2 cellular contexts compared by ENCODE assay signal in the genomic region with DNA sequence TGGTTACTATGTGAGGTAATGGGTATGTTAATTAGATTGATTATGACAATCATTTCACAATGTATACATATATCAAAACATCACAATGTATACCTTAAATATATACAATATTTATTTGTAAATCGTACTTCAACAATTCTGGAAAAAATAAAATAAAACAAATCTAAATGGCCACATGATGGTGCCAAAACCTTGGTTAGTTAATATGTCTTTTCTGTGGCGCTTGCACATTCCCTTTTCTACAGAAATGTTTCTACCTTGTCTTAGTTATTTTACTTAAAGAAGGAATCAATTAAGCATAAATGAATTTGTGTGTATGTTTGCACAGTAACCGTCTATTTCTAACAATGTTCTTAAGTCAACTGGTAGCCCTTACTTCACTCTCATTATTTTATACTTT.
TF ChIP-seq lines count a peak whose summit lies in the region.

No MANE protein-coding gene starts in this region.

TF ChIP-seq in liver, 16 proteins besides CTCF, POLR2A, EP300 and RAD21:
- TF ChIP-seq ATF3 (IDR thresholded peaks at IDR 0.05): no peak

TF ChIP-seq in HepG2, 621 proteins besides CTCF, POLR2A, EP300 and RAD21:
- TF ChIP-seq STAG1 (CRISPR knock-in tag; IDR thresholded peaks at IDR 0.05): no peak
- TF ChIP-seq, protein P1, sequence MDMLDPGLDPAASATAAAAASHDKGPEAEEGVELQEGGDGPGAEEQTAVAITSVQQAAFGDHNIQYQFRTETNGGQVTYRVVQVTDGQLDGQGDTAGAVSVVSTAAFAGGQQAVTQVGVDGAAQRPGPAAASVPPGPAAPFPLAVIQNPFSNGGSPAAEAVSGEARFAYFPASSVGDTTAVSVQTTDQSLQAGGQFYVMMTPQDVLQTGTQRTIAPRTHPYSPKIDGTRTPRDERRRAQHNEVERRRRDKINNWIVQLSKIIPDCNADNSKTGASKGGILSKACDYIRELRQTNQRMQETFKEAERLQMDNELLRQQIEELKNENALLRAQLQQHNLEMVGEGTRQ (IDR thresholded peaks at IDR 0.05; ENCODE audit: low read depth, low read length): no peak
- TF ChIP-seq, protein P1 (CRISPR knock-in tag; IDR thresholded peaks at IDR 0.05; ENCODE audit: borderline replicate concordance): no peak
- TF ChIP-seq, protein P2, sequence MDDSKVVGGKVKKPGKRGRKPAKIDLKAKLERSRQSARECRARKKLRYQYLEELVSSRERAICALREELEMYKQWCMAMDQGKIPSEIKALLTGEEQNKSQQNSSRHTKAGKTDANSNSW (CRISPR knock-in tag; IDR thresholded peaks at IDR 0.05; ENCODE audit: borderline replicate concordance): no peak
- TF ChIP-seq ZBTB2 (CRISPR knock-in tag; IDR thresholded peaks at IDR 0.05; ENCODE audit: low read depth): no peak
- no peak for TF ChIP-seq BHLHE40 (IDR thresholded peaks at IDR 0.05; ENCODE audit: low read length)
- TF ChIP-seq ZFYVE20 (CRISPR knock-in tag; IDR thresholded peaks at IDR 0.05; ENCODE audit: borderline replicate concordance, low read depth): no peak
- no peak for TF ChIP-seq ARNTL (CRISPR knock-in tag; IDR thresholded peaks at IDR 0.05)
- TF ChIP-seq CHCHD3 (CRISPR knock-in tag; IDR thresholded peaks at IDR 0.05): no peak
- TF ChIP-seq NFKB2 (CRISPR knock-in tag; IDR thresholded peaks at IDR 0.05; ENCODE audit: borderline replicate concordance): no peak
- no peak for TF ChIP-seq MED1 (CRISPR knock-in tag; IDR thresholded peaks at IDR 0.05)
- no peak for TF ChIP-seq ZNF576 (CRISPR knock-in tag; IDR thresholded peaks at IDR 0.05)
- TF ChIP-seq ZXDC (CRISPR knock-in tag; IDR thresholded peaks at IDR 0.05): no peak
- no peak for TF ChIP-seq KAT8 (CRISPR knock-in tag; IDR thresholded peaks at IDR 0.05)
- TF ChIP-seq ZSCAN31 (CRISPR knock-in tag; IDR thresholded peaks at IDR 0.05; ENCODE audit: low read depth): no peak
